2 cellular contexts compared by ENCODE assay signal in the genomic region with DNA sequence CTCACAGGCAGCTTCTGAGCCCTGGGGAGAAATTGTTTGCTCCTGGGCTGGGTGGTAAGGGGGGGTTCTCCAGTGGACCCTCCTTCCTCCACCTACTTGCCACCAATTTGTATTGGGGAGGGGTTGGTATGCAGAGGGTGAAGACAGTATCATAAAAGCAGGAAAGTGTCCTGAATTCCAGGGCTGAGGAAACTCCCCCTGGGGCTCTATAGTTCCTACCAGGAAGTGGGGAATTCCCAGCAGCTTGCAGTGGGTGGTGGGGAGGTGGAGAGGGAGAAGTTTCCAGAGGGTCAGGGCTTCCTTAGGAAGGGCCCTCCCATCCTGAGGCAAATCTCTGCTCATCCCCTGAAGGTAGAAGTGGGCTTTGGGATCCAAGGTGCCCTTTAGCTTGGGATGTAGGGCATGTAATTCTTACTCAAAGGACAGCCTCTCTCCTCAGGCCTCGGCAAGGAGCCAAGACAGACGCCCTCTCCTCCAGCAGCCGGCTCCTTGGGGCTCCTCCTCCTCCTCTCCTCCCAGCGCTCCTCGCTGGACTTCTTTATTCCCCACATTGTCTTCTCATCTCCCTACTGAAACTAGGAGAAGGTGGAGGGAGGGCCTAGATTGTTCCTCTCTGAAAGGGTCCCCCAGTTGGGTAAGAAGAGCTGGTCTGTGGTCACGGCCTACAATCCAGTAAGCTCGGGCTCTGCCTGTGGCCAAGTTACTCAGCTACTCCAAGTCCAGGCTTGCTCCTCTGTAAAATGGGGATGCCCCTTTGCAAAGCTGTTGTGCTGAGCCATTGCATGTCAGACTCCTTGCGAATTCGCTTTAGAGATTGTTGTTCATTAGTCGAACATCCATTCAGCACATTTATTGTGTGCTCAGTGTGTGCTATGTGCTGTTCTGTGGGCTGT.
TF ChIP-seq lines count a peak whose summit lies in the region.

No MANE protein-coding gene starts in this region.

TF ChIP-seq in SK-N-SH, 30 proteins besides CTCF, POLR2A, EP300 and RAD21:
- no peak for TF ChIP-seq NRF1 (IDR thresholded peaks at IDR 0.05; ENCODE audit: low read depth, low read length)
- TF ChIP-seq FOXJ3 (CRISPR knock-in tag; IDR thresholded peaks at IDR 0.05) = no peak
- TF ChIP-seq, protein P1, sequence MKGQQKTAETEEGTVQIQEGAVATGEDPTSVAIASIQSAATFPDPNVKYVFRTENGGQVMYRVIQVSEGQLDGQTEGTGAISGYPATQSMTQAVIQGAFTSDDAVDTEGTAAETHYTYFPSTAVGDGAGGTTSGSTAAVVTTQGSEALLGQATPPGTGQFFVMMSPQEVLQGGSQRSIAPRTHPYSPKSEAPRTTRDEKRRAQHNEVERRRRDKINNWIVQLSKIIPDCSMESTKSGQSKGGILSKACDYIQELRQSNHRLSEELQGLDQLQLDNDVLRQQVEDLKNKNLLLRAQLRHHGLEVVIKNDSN (IDR thresholded peaks at IDR 0.05; ENCODE audit: borderline replicate concordance, low read depth) = no peak
- no peak for TF ChIP-seq RCOR1 (IDR thresholded peaks at IDR 0.05; ENCODE audit: low read length)
- no peak for TF ChIP-seq RXRA (IDR thresholded peaks at IDR 0.05; ENCODE audit: borderline replicate concordance, low read depth)
- TF ChIP-seq, protein P2, sequence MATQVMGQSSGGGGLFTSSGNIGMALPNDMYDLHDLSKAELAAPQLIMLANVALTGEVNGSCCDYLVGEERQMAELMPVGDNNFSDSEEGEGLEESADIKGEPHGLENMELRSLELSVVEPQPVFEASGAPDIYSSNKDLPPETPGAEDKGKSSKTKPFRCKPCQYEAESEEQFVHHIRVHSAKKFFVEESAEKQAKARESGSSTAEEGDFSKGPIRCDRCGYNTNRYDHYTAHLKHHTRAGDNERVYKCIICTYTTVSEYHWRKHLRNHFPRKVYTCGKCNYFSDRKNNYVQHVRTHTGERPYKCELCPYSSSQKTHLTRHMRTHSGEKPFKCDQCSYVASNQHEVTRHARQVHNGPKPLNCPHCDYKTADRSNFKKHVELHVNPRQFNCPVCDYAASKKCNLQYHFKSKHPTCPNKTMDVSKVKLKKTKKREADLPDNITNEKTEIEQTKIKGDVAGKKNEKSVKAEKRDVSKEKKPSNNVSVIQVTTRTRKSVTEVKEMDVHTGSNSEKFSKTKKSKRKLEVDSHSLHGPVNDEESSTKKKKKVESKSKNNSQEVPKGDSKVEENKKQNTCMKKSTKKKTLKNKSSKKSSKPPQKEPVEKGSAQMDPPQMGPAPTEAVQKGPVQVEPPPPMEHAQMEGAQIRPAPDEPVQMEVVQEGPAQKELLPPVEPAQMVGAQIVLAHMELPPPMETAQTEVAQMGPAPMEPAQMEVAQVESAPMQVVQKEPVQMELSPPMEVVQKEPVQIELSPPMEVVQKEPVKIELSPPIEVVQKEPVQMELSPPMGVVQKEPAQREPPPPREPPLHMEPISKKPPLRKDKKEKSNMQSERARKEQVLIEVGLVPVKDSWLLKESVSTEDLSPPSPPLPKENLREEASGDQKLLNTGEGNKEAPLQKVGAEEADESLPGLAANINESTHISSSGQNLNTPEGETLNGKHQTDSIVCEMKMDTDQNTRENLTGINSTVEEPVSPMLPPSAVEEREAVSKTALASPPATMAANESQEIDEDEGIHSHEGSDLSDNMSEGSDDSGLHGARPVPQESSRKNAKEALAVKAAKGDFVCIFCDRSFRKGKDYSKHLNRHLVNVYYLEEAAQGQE (IDR thresholded peaks at IDR 0.05; ENCODE audit: low read depth, low read length) = no peak
- no peak for TF ChIP-seq TCF12 (IDR thresholded peaks at IDR 0.05)
- TF ChIP-seq, protein P3, sequence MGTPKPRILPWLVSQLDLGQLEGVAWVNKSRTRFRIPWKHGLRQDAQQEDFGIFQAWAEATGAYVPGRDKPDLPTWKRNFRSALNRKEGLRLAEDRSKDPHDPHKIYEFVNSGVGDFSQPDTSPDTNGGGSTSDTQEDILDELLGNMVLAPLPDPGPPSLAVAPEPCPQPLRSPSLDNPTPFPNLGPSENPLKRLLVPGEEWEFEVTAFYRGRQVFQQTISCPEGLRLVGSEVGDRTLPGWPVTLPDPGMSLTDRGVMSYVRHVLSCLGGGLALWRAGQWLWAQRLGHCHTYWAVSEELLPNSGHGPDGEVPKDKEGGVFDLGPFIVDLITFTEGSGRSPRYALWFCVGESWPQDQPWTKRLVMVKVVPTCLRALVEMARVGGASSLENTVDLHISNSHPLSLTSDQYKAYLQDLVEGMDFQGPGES (IDR thresholded peaks at IDR 0.05; ENCODE audit: low read depth, low read length) = no peak
- no peak for TF ChIP-seq JUND (IDR thresholded peaks at IDR 0.05)

TF ChIP-seq in SK-N-SH treated with all-trans-retinoic acid at 6 μM for 48 hours, 23 proteins besides CTCF, POLR2A, EP300 and RAD21:
- TF ChIP-seq ARNTL (CRISPR knock-in tag; IDR thresholded peaks at IDR 0.05; ENCODE audit: borderline replicate concordance, low read depth) (no peak), GLIS3 (CRISPR knock-in tag; IDR thresholded peaks at IDR 0.05) (no peak), ESRRG (CRISPR knock-in tag; IDR thresholded peaks at IDR 0.05) (no peak)
TF ChIP-seq in SK-N-SH treated with all-trans-retinoic acid at 6 μM for 48 hours: peak in this region for 0.
